In genomic region chr1:20212685-20213331, GRCh38 we compare ENCODE assay signal across 8 cellular contexts. TPM values are rescaled to one million over a fixed set of nuclear protein-coding genes. Genes with fewer than 3 reads are reported as not detected.
DNase-seq lines count a peak whose midpoint lies in the region; ATAC-seq and TF ChIP-seq lines count a peak whose summit lies in the region.

No MANE protein-coding gene starts in this region.

- ATAC-seq in GM19455 (IDR thresholded peaks at IDR 0.05; ENCODE audit: unreplicated experiment): no peak

- POLR2A ChIA-PET in HEK293T (lab: Yijun Ruan, JAX): interaction anchor here (1.5 kb wide), 1 partner anchor 295 kb away, joined by 3 read pairs; the partner anchor contains the start of gene MUL1

- peak overlapping the region in 1 of 2 donors; percentile 54 for H3K9ac ChIP-seq in liver (ENCODE audit: low read depth in 1 of 2, low read length in 2 of 2)

- intact Hi-C loops in activated CD4-positive, alpha-beta T cell treated with anti-CD3 and anti-CD28 coated beads, Interleukin-2, amount 10 ng/mL, durations not matched to agents 24 days and 14 days (cut with micrococcal nuclease): loop anchor here (1.0 to 10.0 kb wide), 3 partner anchors 162 to 281 kb away; no protein-coding TSS in a partner anchor

- DNase-seq in Ammon's horn (ENCODE audit: low spot score): peak; percentile 68
- DNase-seq in HEK293T (ENCODE audit: extremely low spot score): peak; percentile 76
- DNase-seq in NCI-H510A (lab: John Stamatoyannopoulos, UW): peak; percentile 95
- DNase-seq in activated CD4-positive, alpha-beta T cell treated with anti-CD3 and anti-CD28 coated beads, Interleukin-2, amount 10 ng/mL, durations not matched to agents 24 days and 14 days: peak; percentile 84
- DNase-seq in dedifferentiated amniotic fluid mesenchymal stem cell (ENCODE audit: extremely low spot score): peak; percentile 63
- peak; percentile 20 for DNase-seq in stimulated activated CD8-positive, alpha-beta memory T cell treated with anti-CD3 and anti-CD28 coated beads, Interleukin-12 subunit alpha, Interleukin-12 subunit beta, amount 100 ng/mL, for 4 hours (ENCODE audit: low read depth)

- peak; percentile 81 to 83 for TF ChIP-seq RAD21 in liver (IDR thresholded peaks at IDR 0.05)

- no peak overlapping the region for H3K4me3 ChIP-seq in liver (ENCODE audit: low read depth in 1 of 3, low read length in 3 of 3)

- H3K27me3 ChIP-seq in liver (ENCODE audit: control insufficient read depth in 4 of 4, insufficient read depth in 4 of 4, low read length in 3 of 4): no peaks in the 10 kb centered on the region

- peak; percentile 73 for TF ChIP-seq CTCF in liver (IDR thresholded peaks at IDR 0.05; ENCODE audit: low read depth, low read length, missing input control)

- peaks cover 0 to 9% (median 5%) of the 10 kb centered on the region in 4 donors for H3K4me1 ChIP-seq in liver (ENCODE audit: control insufficient read depth in 4 of 4, insufficient read depth in 4 of 4, low read length in 3 of 4)

- H3K27ac Mint-ChIP-seq in activated CD4-positive, alpha-beta T cell treated with anti-CD3 and anti-CD28 coated beads, Interleukin-2, amount 10 ng/mL, durations not matched to agents 24 days and 14 days: no peak overlapping the region

- H3K27ac ChIP-seq in liver (ENCODE audit: low read depth in 1 of 2, low read length in 2 of 2): no peak overlapping the region

- no peaks in the 10 kb centered on the region for H3K36me3 Mint-ChIP-seq in activated CD4-positive, alpha-beta T cell treated with anti-CD3 and anti-CD28 coated beads, Interleukin-2, amount 10 ng/mL, durations not matched to agents 24 days and 14 days (ENCODE audit: low read depth)

- CTCF ChIA-PET in HEK293T (lab: Yijun Ruan, JAX): interaction anchor here (0.6 to 1.7 kb wide), 14 partner anchors 10 to 440 kb away, joined by 3 to 12 read pairs (median 4); no protein-coding TSS in a partner anchor

- H3K4me1 Mint-ChIP-seq in activated CD4-positive, alpha-beta T cell treated with anti-CD3 and anti-CD28 coated beads, Interleukin-2, amount 10 ng/mL, durations not matched to agents 24 days and 14 days: peaks cover 6% of the 10 kb centered on the region

- no peak overlapping the region for H3K4me3 Mint-ChIP-seq in activated CD4-positive, alpha-beta T cell treated with anti-CD3 and anti-CD28 coated beads, Interleukin-2, amount 10 ng/mL, durations not matched to agents 24 days and 14 days

- peaks cover 45% of the 10 kb centered on the region for H3K27me3 Mint-ChIP-seq in activated CD4-positive, alpha-beta T cell treated with anti-CD3 and anti-CD28 coated beads, Interleukin-2, amount 10 ng/mL, durations not matched to agents 24 days and 14 days

- H3K9me3 ChIP-seq in liver (ENCODE audit: control insufficient read depth in 4 of 4, low read length in 3 of 4): no peaks in the 10 kb centered on the region

- WGBS in liver: 5% methylated on average over 21 of the region's 21 CpGs

- H3K36me3 ChIP-seq in liver (ENCODE audit: control insufficient read depth in 4 of 4, insufficient read depth in 3 of 4, low read depth in 1 of 4, low read length in 3 of 4): no peaks in the 10 kb centered on the region

- no peaks in the 10 kb centered on the region for H3K9me3 Mint-ChIP-seq in activated CD4-positive, alpha-beta T cell treated with anti-CD3 and anti-CD28 coated beads, Interleukin-2, amount 10 ng/mL, durations not matched to agents 24 days and 14 days

TF ChIP-seq in HEK293T, 16 proteins besides CTCF, POLR2A, EP300 and RAD21:
- TF ChIP-seq ZNF384 (IDR thresholded peaks at IDR 0.05): peak; percentile 97
- no peak for TF ChIP-seq NFRKB (IDR thresholded peaks at IDR 0.05)
TF ChIP-seq in HEK293T: peak in this region for 1.

TF ChIP-seq in liver, 16 proteins besides CTCF, POLR2A, EP300 and RAD21:
- TF ChIP-seq YY1 (IDR thresholded peaks at IDR 0.05) (no peak), HNF4A (conservative IDR thresholded peaks at IDR 0.05) (no peak), EGR1 (IDR thresholded peaks at IDR 0.05; ENCODE audit: low read depth in 2 of 2) (no peak), TAF1 (conservative IDR thresholded peaks at IDR 0.05) (no peak), ZBTB33 (IDR thresholded peaks at IDR 0.05) (no peak), GABPA (IDR thresholded peaks at IDR 0.05 in 1 of 2, conservative IDR thresholded peaks at IDR 0.05 in 1 of 2) (no peak), FOXA2 (IDR thresholded peaks at IDR 0.05) (no peak), NR2F2 (IDR thresholded peaks at IDR 0.05) (no peak), SP1 (IDR thresholded peaks at IDR 0.05) (no peak), HNF4G (IDR thresholded peaks at IDR 0.05) (no peak), JUND (IDR thresholded peaks at IDR 0.05) (no peak), ATF3 (IDR thresholded peaks at IDR 0.05) (no peak), RXRA (IDR thresholded peaks at IDR 0.05) (no peak), FOXA1 (IDR thresholded peaks at IDR 0.05) (no peak), MAX (IDR thresholded peaks at IDR 0.05) (no peak)
- TF ChIP-seq, protein P1, sequence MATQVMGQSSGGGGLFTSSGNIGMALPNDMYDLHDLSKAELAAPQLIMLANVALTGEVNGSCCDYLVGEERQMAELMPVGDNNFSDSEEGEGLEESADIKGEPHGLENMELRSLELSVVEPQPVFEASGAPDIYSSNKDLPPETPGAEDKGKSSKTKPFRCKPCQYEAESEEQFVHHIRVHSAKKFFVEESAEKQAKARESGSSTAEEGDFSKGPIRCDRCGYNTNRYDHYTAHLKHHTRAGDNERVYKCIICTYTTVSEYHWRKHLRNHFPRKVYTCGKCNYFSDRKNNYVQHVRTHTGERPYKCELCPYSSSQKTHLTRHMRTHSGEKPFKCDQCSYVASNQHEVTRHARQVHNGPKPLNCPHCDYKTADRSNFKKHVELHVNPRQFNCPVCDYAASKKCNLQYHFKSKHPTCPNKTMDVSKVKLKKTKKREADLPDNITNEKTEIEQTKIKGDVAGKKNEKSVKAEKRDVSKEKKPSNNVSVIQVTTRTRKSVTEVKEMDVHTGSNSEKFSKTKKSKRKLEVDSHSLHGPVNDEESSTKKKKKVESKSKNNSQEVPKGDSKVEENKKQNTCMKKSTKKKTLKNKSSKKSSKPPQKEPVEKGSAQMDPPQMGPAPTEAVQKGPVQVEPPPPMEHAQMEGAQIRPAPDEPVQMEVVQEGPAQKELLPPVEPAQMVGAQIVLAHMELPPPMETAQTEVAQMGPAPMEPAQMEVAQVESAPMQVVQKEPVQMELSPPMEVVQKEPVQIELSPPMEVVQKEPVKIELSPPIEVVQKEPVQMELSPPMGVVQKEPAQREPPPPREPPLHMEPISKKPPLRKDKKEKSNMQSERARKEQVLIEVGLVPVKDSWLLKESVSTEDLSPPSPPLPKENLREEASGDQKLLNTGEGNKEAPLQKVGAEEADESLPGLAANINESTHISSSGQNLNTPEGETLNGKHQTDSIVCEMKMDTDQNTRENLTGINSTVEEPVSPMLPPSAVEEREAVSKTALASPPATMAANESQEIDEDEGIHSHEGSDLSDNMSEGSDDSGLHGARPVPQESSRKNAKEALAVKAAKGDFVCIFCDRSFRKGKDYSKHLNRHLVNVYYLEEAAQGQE (IDR thresholded peaks at IDR 0.05): no peak
TF ChIP-seq in liver: peak in this region for 0.

RNA-seq across cellular contexts. Expression of gene PLA2G2C, which starts 26.5 kb away (rescaled TPM):
- 0.28 and 0.40 TPM in 2 replicates for total RNA-seq in activated CD4-positive, alpha-beta T cell treated with anti-CD3 and anti-CD28 coated beads, Interleukin-2, amount 10 ng/mL, durations not matched to agents 24 days and 14 days
- not detected for total RNA-seq in liver
- not detected for polyA plus RNA-seq in liver

RNA-seq across cellular contexts. Expression of gene UBXN10, which starts 26.9 kb away (rescaled TPM):
- total RNA-seq in activated CD4-positive, alpha-beta T cell treated with anti-CD3 and anti-CD28 coated beads, Interleukin-2, amount 10 ng/mL, durations not matched to agents 24 days and 14 days: 1.2 and 1.3 TPM in 2 replicates
- total RNA-seq in liver: 1 to 10 TPM; 1.1 to 2.3 TPM
- 1 to 10 TPM in 1 of 2 donors, under 1 TPM in 1; 0.50 to 1.1 TPM for polyA plus RNA-seq in liver

Comparison
In these comparisons a context has a peak if more than half of its experiments do, and no peak if none do; other contexts are left out.
1. DNase-seq: peak in every context shown above with its lines; median percentile 95 in NCI-H510A; 84 in activated CD4-positive, alpha-beta T cell treated with anti-CD3 and anti-CD28 coated beads, Interleukin-2, amount 10 ng/mL, durations not matched to agents 24 days and 14 days; 76 in HEK293T; 68 in Ammon's horn; 63 in dedifferentiated amniotic fluid mesenchymal stem cell; 20 in stimulated activated CD8-positive, alpha-beta memory T cell treated with anti-CD3 and anti-CD28 coated beads, Interleukin-12 subunit alpha, Interleukin-12 subunit beta, amount 100 ng/mL, for 4 hours.